Comparison of ENCODE assay signal across 6 cellular contexts in the genomic region with DNA sequence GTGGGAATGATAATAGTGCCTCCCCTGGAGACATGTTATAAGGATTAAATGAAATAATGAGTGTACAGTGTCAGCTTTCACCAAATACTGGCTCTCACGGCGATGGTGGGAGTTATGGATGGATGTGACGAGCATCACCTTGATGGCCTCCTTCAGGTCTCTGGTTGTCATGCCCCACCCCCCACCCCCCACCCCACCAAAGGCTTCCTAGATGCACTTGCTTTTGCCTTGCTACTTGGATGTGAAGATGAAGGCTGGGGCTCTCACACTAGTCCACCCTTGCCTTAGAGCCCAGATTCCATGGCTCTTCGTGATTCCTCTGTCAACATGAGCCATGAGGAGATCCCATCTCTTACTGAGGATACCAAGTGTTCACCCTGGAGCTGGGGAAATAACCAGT.
"Had no signal": no experiment of that assay in that cellular context is flagged by ENCODE, and none has a peak within 500 bp of the region (broad histone marks: within the 10 kb centered on the region; RNA-seq: fewer than 3 reads in every experiment).

No MANE protein-coding gene starts in this region.

- H3K27ac ChIP-seq: HL-60 had no signal

- H3K4me3 ChIP-seq: GM23338 had no signal

- DNase-seq: H9, HCEC 1CT had no signal

- H3K36me3 Mint-ChIP-seq: IgD-negative memory B cell had no signal

- H3K9me3 Mint-ChIP-seq: GM23338, H9 had no signal

- H3K27ac Mint-ChIP-seq: GM23338, H9, IgD-negative memory B cell had no signal

- ATAC-seq: GM23338, HepG2 had no signal

- H3K4me1 Mint-ChIP-seq: GM23338, IgD-negative memory B cell had no signal

- H3K4me3 Mint-ChIP-seq: GM23338, H9, IgD-negative memory B cell had no signal
